Comparison of ENCODE assay signal across 1 cellular context in the genomic region with DNA sequence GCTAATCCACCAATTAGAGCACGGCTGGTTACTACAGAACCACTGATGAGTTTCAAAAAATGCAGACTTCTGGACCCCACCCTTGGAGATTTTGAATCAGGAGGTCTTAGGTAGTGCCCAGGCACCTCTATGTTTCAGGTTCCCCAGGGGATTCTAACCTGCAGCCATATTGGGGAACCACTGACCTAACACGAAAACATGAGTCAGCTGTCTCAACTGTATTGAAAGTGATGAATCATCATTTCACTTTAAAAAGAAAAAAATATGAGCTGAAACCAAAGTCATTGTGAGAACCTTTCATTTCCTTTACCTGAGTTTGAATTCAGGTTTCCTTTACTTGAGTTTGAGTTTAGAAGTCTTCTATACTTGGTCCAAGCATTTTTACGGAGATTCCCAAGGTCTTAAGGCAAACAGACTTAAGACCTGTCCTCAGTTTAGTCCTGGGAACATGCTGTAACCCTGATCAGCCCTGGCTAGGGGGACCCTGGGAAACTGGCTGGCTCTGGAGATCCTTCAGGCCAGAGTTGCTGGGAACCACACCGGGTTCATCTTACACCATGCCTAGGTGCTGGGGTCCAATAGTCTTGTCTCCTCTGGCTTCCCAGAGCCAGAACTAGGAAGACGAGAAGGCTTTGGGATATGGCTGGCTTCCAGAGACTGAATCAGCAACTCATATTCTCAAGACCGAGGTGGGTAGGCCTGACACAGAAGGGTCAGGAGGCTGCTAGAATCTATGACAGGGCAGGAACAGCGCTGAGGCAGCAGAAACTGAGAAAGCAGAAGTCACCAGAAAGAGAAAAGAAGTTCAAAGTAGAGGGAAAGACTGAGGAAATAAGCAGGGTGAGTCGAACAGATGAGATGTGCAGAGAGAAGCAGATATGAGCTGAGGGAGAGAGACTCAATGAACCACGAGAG.
TF ChIP-seq lines count a peak whose summit lies in the region.

No MANE protein-coding gene starts in this region.

TF ChIP-seq in GM12878, 131 proteins besides CTCF, POLR2A, EP300 and RAD21 (continued from another document and continues in another):
- TF ChIP-seq, protein P1, sequence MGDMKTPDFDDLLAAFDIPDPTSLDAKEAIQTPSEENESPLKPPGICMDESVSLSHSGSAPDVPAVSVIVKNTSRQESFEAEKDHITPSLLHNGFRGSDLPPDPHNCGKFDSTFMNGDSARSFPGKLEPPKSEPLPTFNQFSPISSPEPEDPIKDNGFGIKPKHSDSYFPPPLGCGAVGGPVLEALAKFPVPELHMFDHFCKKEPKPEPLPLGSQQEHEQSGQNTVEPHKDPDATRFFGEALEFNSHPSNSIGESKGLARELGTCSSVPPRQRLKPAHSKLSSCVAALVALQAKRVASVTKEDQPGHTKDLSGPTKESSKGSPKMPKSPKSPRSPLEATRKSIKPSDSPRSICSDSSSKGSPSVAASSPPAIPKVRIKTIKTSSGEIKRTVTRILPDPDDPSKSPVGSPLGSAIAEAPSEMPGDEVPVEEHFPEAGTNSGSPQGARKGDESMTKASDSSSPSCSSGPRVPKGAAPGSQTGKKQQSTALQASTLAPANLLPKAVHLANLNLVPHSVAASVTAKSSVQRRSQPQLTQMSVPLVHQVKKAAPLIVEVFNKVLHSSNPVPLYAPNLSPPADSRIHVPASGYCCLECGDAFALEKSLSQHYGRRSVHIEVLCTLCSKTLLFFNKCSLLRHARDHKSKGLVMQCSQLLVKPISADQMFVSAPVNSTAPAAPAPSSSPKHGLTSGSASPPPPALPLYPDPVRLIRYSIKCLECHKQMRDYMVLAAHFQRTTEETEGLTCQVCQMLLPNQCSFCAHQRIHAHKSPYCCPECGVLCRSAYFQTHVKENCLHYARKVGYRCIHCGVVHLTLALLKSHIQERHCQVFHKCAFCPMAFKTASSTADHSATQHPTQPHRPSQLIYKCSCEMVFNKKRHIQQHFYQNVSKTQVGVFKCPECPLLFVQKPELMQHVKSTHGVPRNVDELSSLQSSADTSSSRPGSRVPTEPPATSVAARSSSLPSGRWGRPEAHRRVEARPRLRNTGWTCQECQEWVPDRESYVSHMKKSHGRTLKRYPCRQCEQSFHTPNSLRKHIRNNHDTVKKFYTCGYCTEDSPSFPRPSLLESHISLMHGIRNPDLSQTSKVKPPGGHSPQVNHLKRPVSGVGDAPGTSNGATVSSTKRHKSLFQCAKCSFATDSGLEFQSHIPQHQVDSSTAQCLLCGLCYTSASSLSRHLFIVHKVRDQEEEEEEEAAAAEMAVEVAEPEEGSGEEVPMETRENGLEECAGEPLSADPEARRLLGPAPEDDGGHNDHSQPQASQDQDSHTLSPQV (IDR thresholded peaks at IDR 0.05): peak; percentile 80; the same call in 1 of the 2 replicates
- TF ChIP-seq BMI1 (IDR thresholded peaks at IDR 0.05; ENCODE audit: borderline replicate concordance) (peak; percentile 40; the same call in 1 of the 2 replicates), NRF1 (conservative IDR thresholded peaks at IDR 0.05; ENCODE audit: low read depth, low read length) (no peak), CBX3 (IDR thresholded peaks at IDR 0.05; ENCODE audit: borderline replicate concordance, low read depth) (no peak), HCFC1 (IDR thresholded peaks at IDR 0.05; ENCODE audit: low read length) (0 out of 2 replicates have a peak, but pooled peaks have one; percentile 8), ZNF207 (IDR thresholded peaks at IDR 0.05; ENCODE audit: borderline replicate concordance) (no peak), SUZ12 (IDR thresholded peaks at IDR 0.05; ENCODE audit: unreplicated experiment) (no peak), YY1 (IDR thresholded peaks at IDR 0.05; ENCODE audit: low read depth, low read length) (peak; percentile 95), RB1 (IDR thresholded peaks at IDR 0.05; ENCODE audit: borderline replicate concordance) (no peak; the same call in 1 of the 2 replicates), TCF12 (IDR thresholded peaks at IDR 0.05; ENCODE audit: low read depth, low read length) (0 out of 2 replicates have a peak, but pooled peaks have one; percentile 0), GABPA (IDR thresholded peaks at IDR 0.05; ENCODE audit: low read depth) (no peak), SMC3 (IDR thresholded peaks at IDR 0.05; ENCODE audit: borderline replicate concordance, low read length) (peak; percentile 18; the same call in 1 of the 2 replicates), WRNIP1 (IDR thresholded peaks at IDR 0.05; ENCODE audit: borderline replicate concordance, low read depth, low read length) (no peak), IRF4 (IDR thresholded peaks at IDR 0.05; ENCODE audit: low read depth, low read length) (peak; percentile 69), CHD1 (IDR thresholded peaks at IDR 0.05; ENCODE audit: low read depth, low read length) (no peak), SIX5 (IDR thresholded peaks at IDR 0.05; ENCODE audit: low read depth, low read length, severe bottlenecking) (no peak), BRCA1 (IDR thresholded peaks at IDR 0.05; ENCODE audit: low read depth, low read length) (no peak), ESRRA (IDR thresholded peaks at IDR 0.05; ENCODE audit: low read length) (no peak; the same call in 1 of the 2 replicates), CREB1 (IDR thresholded peaks at IDR 0.05; ENCODE audit: low read depth) (peak; percentile 80), SRF (IDR thresholded peaks at IDR 0.05; ENCODE audit: low read depth in 2 of 2, low read length in 2 of 2) (peak in 1 of 2 experiments; percentile 40; a peak in 1 of 4 replicates), ZNF274 (IDR thresholded peaks at IDR 0.05; ENCODE audit: insufficient read depth, insufficient read length) (no peak), MEF2B (IDR thresholded peaks at IDR 0.05; ENCODE audit: partially characterized antibody, poor library complexity, severe bottlenecking) (peak; percentile 99), CBX5 (IDR thresholded peaks at IDR 0.05; ENCODE audit: low read depth) (peak; percentile 76), FOXM1 (IDR thresholded peaks at IDR 0.05; ENCODE audit: low read depth, low read length) (peak; percentile 76), STAT3 (IDR thresholded peaks at IDR 0.05; ENCODE audit: low read depth, low read length) (no peak), BCL11A (IDR thresholded peaks at IDR 0.05; ENCODE audit: low read depth, low read length) (peak; percentile 47; the same call in 1 of the 2 replicates), PAX5 (IDR thresholded peaks at IDR 0.05; ENCODE audit: borderline replicate concordance, low read depth, low read length) (peak; percentile 52; the same call in 1 of the 2 replicates), HDGF (IDR thresholded peaks at IDR 0.05) (peak; percentile 95), NR2C2 (IDR thresholded peaks at IDR 0.05; ENCODE audit: borderline replicate concordance, control insufficient read depth, insufficient read length, low read depth) (no peak), SREBF2 (IDR thresholded peaks at IDR 0.05; ENCODE audit: low read length) (no peak)
- TF ChIP-seq, protein P2, sequence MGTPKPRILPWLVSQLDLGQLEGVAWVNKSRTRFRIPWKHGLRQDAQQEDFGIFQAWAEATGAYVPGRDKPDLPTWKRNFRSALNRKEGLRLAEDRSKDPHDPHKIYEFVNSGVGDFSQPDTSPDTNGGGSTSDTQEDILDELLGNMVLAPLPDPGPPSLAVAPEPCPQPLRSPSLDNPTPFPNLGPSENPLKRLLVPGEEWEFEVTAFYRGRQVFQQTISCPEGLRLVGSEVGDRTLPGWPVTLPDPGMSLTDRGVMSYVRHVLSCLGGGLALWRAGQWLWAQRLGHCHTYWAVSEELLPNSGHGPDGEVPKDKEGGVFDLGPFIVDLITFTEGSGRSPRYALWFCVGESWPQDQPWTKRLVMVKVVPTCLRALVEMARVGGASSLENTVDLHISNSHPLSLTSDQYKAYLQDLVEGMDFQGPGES (IDR thresholded peaks at IDR 0.05): no peak
- TF ChIP-seq, protein P3, sequence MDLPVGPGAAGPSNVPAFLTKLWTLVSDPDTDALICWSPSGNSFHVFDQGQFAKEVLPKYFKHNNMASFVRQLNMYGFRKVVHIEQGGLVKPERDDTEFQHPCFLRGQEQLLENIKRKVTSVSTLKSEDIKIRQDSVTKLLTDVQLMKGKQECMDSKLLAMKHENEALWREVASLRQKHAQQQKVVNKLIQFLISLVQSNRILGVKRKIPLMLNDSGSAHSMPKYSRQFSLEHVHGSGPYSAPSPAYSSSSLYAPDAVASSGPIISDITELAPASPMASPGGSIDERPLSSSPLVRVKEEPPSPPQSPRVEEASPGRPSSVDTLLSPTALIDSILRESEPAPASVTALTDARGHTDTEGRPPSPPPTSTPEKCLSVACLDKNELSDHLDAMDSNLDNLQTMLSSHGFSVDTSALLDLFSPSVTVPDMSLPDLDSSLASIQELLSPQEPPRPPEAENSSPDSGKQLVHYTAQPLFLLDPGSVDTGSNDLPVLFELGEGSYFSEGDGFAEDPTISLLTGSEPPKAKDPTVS (IDR thresholded peaks at IDR 0.05; ENCODE audit: low read depth, low read length): no peak
- TF ChIP-seq, protein P4, sequence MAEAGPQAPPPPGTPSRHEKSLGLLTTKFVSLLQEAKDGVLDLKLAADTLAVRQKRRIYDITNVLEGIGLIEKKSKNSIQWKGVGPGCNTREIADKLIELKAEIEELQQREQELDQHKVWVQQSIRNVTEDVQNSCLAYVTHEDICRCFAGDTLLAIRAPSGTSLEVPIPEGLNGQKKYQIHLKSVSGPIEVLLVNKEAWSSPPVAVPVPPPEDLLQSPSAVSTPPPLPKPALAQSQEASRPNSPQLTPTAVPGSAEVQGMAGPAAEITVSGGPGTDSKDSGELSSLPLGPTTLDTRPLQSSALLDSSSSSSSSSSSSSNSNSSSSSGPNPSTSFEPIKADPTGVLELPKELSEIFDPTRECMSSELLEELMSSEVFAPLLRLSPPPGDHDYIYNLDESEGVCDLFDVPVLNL (IDR thresholded peaks at IDR 0.05; ENCODE audit: low read depth, low read length): no peak
- TF ChIP-seq, protein P5, sequence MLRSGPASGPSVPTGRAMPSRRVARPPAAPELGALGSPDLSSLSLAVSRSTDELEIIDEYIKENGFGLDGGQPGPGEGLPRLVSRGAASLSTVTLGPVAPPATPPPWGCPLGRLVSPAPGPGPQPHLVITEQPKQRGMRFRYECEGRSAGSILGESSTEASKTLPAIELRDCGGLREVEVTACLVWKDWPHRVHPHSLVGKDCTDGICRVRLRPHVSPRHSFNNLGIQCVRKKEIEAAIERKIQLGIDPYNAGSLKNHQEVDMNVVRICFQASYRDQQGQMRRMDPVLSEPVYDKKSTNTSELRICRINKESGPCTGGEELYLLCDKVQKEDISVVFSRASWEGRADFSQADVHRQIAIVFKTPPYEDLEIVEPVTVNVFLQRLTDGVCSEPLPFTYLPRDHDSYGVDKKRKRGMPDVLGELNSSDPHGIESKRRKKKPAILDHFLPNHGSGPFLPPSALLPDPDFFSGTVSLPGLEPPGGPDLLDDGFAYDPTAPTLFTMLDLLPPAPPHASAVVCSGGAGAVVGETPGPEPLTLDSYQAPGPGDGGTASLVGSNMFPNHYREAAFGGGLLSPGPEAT (IDR thresholded peaks at IDR 0.05; ENCODE audit: low read depth): peak; percentile 49; the same call in 1 of the 2 replicates
- TF ChIP-seq, protein P6, sequence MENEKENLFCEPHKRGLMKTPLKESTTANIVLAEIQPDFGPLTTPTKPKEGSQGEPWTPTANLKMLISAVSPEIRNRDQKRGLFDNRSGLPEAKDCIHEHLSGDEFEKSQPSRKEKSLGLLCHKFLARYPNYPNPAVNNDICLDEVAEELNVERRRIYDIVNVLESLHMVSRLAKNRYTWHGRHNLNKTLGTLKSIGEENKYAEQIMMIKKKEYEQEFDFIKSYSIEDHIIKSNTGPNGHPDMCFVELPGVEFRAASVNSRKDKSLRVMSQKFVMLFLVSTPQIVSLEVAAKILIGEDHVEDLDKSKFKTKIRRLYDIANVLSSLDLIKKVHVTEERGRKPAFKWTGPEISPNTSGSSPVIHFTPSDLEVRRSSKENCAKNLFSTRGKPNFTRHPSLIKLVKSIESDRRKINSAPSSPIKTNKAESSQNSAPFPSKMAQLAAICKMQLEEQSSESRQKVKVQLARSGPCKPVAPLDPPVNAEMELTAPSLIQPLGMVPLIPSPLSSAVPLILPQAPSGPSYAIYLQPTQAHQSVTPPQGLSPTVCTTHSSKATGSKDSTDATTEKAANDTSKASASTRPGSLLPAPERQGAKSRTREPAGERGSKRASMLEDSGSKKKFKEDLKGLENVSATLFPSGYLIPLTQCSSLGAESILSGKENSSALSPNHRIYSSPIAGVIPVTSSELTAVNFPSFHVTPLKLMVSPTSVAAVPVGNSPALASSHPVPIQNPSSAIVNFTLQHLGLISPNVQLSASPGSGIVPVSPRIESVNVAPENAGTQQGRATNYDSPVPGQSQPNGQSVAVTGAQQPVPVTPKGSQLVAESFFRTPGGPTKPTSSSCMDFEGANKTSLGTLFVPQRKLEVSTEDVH (IDR thresholded peaks at IDR 0.05; ENCODE audit: low read depth, partially characterized antibody): peak; percentile 14
- TF ChIP-seq, protein P7, sequence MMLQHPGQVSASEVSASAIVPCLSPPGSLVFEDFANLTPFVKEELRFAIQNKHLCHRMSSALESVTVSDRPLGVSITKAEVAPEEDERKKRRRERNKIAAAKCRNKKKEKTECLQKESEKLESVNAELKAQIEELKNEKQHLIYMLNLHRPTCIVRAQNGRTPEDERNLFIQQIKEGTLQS (IDR thresholded peaks at IDR 0.05; ENCODE audit: borderline replicate concordance, extremely low read depth, low read depth, low read length): no peak
- TF ChIP-seq, protein P8, sequence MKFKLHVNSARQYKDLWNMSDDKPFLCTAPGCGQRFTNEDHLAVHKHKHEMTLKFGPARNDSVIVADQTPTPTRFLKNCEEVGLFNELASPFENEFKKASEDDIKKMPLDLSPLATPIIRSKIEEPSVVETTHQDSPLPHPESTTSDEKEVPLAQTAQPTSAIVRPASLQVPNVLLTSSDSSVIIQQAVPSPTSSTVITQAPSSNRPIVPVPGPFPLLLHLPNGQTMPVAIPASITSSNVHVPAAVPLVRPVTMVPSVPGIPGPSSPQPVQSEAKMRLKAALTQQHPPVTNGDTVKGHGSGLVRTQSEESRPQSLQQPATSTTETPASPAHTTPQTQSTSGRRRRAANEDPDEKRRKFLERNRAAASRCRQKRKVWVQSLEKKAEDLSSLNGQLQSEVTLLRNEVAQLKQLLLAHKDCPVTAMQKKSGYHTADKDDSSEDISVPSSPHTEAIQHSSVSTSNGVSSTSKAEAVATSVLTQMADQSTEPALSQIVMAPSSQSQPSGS (IDR thresholded peaks at IDR 0.05; ENCODE audit: low read length): peak; percentile 93
- TF ChIP-seq, protein P9, sequence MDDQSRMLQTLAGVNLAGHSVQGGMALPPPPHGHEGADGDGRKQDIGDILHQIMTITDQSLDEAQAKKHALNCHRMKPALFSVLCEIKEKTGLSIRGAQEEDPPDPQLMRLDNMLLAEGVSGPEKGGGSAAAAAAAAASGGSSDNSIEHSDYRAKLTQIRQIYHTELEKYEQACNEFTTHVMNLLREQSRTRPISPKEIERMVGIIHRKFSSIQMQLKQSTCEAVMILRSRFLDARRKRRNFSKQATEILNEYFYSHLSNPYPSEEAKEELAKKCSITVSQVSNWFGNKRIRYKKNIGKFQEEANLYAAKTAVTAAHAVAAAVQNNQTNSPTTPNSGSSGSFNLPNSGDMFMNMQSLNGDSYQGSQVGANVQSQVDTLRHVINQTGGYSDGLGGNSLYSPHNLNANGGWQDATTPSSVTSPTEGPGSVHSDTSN (IDR thresholded peaks at IDR 0.05; ENCODE audit: insufficient replicate concordance, low read depth, low read length): no peak
